In the genomic region with DNA sequence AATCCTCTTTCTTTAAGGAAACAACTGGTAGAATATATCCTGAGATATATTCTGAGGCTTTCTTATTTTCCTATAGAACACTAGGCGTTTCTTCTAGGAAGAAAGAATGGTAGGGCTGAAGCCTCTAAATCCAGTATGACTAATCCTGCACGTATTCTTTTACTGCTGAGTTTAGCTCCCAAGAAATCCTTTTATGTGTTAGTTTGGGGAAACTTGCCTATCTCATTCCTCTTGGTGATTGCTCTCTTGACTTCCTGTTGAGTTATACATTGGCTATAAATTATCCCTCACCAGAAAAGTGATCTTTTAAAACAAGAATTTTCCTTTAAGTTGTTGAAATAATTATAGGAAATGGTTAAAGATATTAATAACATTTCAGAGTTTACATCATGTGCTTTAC, we compare ENCODE assay signal across 19 cellular contexts.
DNase-seq lines count a peak whose midpoint lies in the region; ATAC-seq lines count a peak whose summit lies in the region.
"Had no signal": no experiment of that assay in that cellular context is flagged by ENCODE, and none has a peak within 500 bp of the region (broad histone marks: within the 10 kb centered on the region; RNA-seq: fewer than 3 reads in every experiment).

No MANE protein-coding gene starts in this region.

- H3K4me3 ChIP-seq in mesodermal cell (ENCODE audit: extremely low read depth, insufficient read depth, low read length, poor library complexity, severe bottlenecking), result no peak overlapping the region
- H3K4me3 ChIP-seq: BLaER1 treated with 17β-estradiol and CSF1 and Interleukin-3, amounts not matched to agents 10 nM and 100 nM; GM12878 had no signal

- ATAC-seq in HG03196 (IDR thresholded peaks at IDR 0.05; ENCODE audit: unreplicated experiment) (no peak), GM18517 (IDR thresholded peaks at IDR 0.05; ENCODE audit: unreplicated experiment) (no peak), HG02623 (IDR thresholded peaks at IDR 0.05; ENCODE audit: unreplicated experiment) (no peak), HG02884 (IDR thresholded peaks at IDR 0.05; ENCODE audit: unreplicated experiment) (no peak)
- ATAC-seq: GM12878, Right ventricle myocardium inferior had no signal

- peak overlapping the region; percentile 47 for H3K27ac ChIP-seq in mesodermal cell (ENCODE audit: low read depth, low read length, severe bottlenecking)
- H3K27ac ChIP-seq: BLaER1 treated with 17β-estradiol and CSF1 and Interleukin-3, amounts not matched to agents 10 nM and 100 nM had no signal

- peaks cover 9% of the 10 kb centered on the region for H3K4me1 ChIP-seq in mesodermal cell (ENCODE audit: control insufficient read depth, insufficient read depth, low read length, poor library complexity, severe bottlenecking)

- H3K9me3 ChIP-seq in mesodermal cell (ENCODE audit: control insufficient read depth, low read length), result no peaks in the 10 kb centered on the region

- DNase-seq in LoVo (ENCODE audit: low spot score) (peak; percentile 24), astrocyte of the hippocampus (ENCODE audit: low read depth, low spot score) (peak; percentile 48)
- DNase-seq: CD4-positive, alpha-beta memory T cell; DND-41; Kasumi-1; MM.1S; NCI-H1092 treated with DMSO at 0.1 percent for 48 hours; NCI-H146; NCI-H2029 treated with DMSO at 0.1 percent for 48 hours; NCI-H226; NCI-H524 treated with DMSO at 0.1 percent for 48 hours had no signal

- no CpG with 5 or more reads among the region's 2 CpGs for WGBS in mesodermal cell (ENCODE audit: insufficient coverage in 2 of 2), 2 experiments

- H3K36me3 ChIP-seq in mesodermal cell (ENCODE audit: control insufficient read depth, insufficient read depth, low read length), result no peaks in the 10 kb centered on the region
- H3K36me3 ChIP-seq: BLaER1 treated with 17β-estradiol and CSF1 and Interleukin-3, amounts not matched to agents 10 nM and 100 nM had no signal
